8 cellular contexts compared by ENCODE assay signal in genomic region chr6:4774715-4775590, GRCh38. TPM values are rescaled to one million over a fixed set of nuclear protein-coding genes. Genes with fewer than 3 reads are reported as not detected.
DNase-seq lines count a peak whose midpoint lies in the region; ATAC-seq and TF ChIP-seq lines count a peak whose summit lies in the region.

No MANE protein-coding gene starts in this region.

- intact Hi-C loops in esophagus squamous epithelium (cut with DNase I), result loop anchor here (10.0 kb wide), 2 partner anchors 250 to 410 kb away; no protein-coding TSS in a partner anchor

- no peaks in the 10 kb centered on the region for H3K27me3 Mint-ChIP-seq in CD8-positive, alpha-beta memory T cell
- peaks cover 35% of the 10 kb centered on the region for H3K27me3 Mint-ChIP-seq in activated CD8-positive, alpha-beta memory T cell treated with anti-CD3 and anti-CD28 coated beads, Interleukin-2, amount 10 ng/mL, durations not matched to agents 7 days and 5 days
- H3K27me3 Mint-ChIP-seq in nephron progenitor cell (ENCODE audit: low read depth, poor library complexity), result peaks cover 42% of the 10 kb centered on the region

- DNase-seq in CD8-positive, alpha-beta memory T cell, result peak; percentile 9 to 58 (median 25)
- DNase-seq in activated CD8-positive, alpha-beta memory T cell treated with anti-CD3 and anti-CD28 coated beads, Interleukin-2, amount 10 ng/mL, durations not matched to agents 7 days and 5 days, result peak; percentile 40
- DNase-seq in esophagus squamous epithelium (lab: John Stamatoyannopoulos, UW) (no peak), nephron progenitor cell (peak; percentile 21), NCI-H1417 treated with DMSO at 0.1 percent for 48 hours (lab: John Stamatoyannopoulos, UW) (no peak), UCSD-AML1 (lab: John Stamatoyannopoulos, UW; ENCODE audit: unreplicated experiment) (no peak)

- peaks cover 33 to 37% (median 37%) of the 10 kb centered on the region in 3 donors for H3K4me1 Mint-ChIP-seq in CD8-positive, alpha-beta memory T cell
- H3K4me1 Mint-ChIP-seq in activated CD8-positive, alpha-beta memory T cell treated with anti-CD3 and anti-CD28 coated beads, Interleukin-2, amount 10 ng/mL, durations not matched to agents 7 days and 5 days, result peaks cover 27% of the 10 kb centered on the region
- peaks cover 27% of the 10 kb centered on the region for H3K4me1 Mint-ChIP-seq in nephron progenitor cell

- peak overlapping the region; percentile 76 for H3K4me3 ChIP-seq in CD8-positive, alpha-beta memory T cell (ENCODE audit: low read length)
- peak overlapping the region; percentile 98 for H3K4me3 ChIP-seq in HUES6 (ENCODE audit: low read depth, low read length)
- peak overlapping the region; percentile 50 to 90 (median 66) for H3K4me3 ChIP-seq in esophagus squamous epithelium

- H3K9me3 ChIP-seq in CD8-positive, alpha-beta memory T cell (ENCODE audit: low read length), result no peaks in the 10 kb centered on the region
- H3K9me3 ChIP-seq in HUES6 (ENCODE audit: control insufficient read depth, insufficient read depth, low read depth, low read length) (peaks cover 9% of the 10 kb centered on the region; the same call in 1 of the 2 replicates), esophagus squamous epithelium (no peaks in the 10 kb centered on the region)

- CTCF ChIA-PET in CD8-positive, alpha-beta memory T cell (lab: Charles Lee), result interaction anchor here (1.1 kb wide), 1 partner anchor 16 kb away, joined by 3 read pairs; no protein-coding TSS in a partner anchor
- CTCF ChIA-PET in activated CD8-positive, alpha-beta memory T cell treated with anti-CD3 and anti-CD28 coated beads, Interleukin-2, amount 10 ng/mL, durations not matched to agents 7 days and 5 days (lab: Charles Lee), result no interaction called here

- no peak overlapping the region for H3K27ac ChIP-seq in CD8-positive, alpha-beta memory T cell (ENCODE audit: low read depth, low read length)
- H3K27ac ChIP-seq in HUES6 (ENCODE audit: low read depth, low read length) (peak overlapping the region; percentile 0; the same call in 1 of the 2 replicates), esophagus squamous epithelium (peak overlapping the region; percentile 83 to 97 (median 93))

- peaks cover 9% of the 10 kb centered on the region for H3K4me1 ChIP-seq in CD8-positive, alpha-beta memory T cell (ENCODE audit: insufficient read depth, low read length)
- H3K4me1 ChIP-seq in HUES6 (ENCODE audit: control insufficient read depth, insufficient read depth, low read length) (peaks cover 25% of the 10 kb centered on the region), esophagus squamous epithelium (peaks cover 0 to 26% (median 0%) of the 10 kb centered on the region in 3 donors)

- TF ChIP-seq CTCF in esophagus squamous epithelium (IDR thresholded peaks at IDR 0.05), result no peak
- TF ChIP-seq CTCF in nephron progenitor cell (IDR thresholded peaks at IDR 0.05), result no peak

- H3K27me3 ChIP-seq in CD8-positive, alpha-beta memory T cell (ENCODE audit: insufficient read depth, low read length, poor library complexity, severe bottlenecking), result no peaks in the 10 kb centered on the region
- peaks cover 43% of the 10 kb centered on the region for H3K27me3 ChIP-seq in HUES6 (ENCODE audit: control insufficient read depth, insufficient read depth, low read length)
- H3K27me3 ChIP-seq in esophagus squamous epithelium, result no peaks in the 10 kb centered on the region

- ATAC-seq in activated CD8-positive, alpha-beta memory T cell treated with anti-CD3 and anti-CD28 coated beads, Interleukin-2, amount 10 ng/mL, durations not matched to agents 7 days and 5 days, result no peak
- no peak for ATAC-seq in GM21737 (IDR thresholded peaks at IDR 0.05; ENCODE audit: unreplicated experiment)

- peaks cover 0 to 7% (median 2%) of the 10 kb centered on the region in 5 donors for H3K9me3 Mint-ChIP-seq in CD8-positive, alpha-beta memory T cell
- H3K9me3 Mint-ChIP-seq in activated CD8-positive, alpha-beta memory T cell treated with anti-CD3 and anti-CD28 coated beads, Interleukin-2, amount 10 ng/mL, durations not matched to agents 7 days and 5 days (ENCODE audit: low read depth), result peaks cover 2% of the 10 kb centered on the region
- peaks cover 27% of the 10 kb centered on the region for H3K9me3 Mint-ChIP-seq in nephron progenitor cell

- 7 to 8% methylated on average over 26 to 37 of the region's 55 CpGs for WGBS in esophagus squamous epithelium, 2 donors

- H3K27ac Mint-ChIP-seq in CD8-positive, alpha-beta memory T cell, result peak overlapping the region; percentile 71 to 98 (median 91)
- H3K27ac Mint-ChIP-seq in activated CD8-positive, alpha-beta memory T cell treated with anti-CD3 and anti-CD28 coated beads, Interleukin-2, amount 10 ng/mL, durations not matched to agents 7 days and 5 days, result peak overlapping the region; percentile 16
- H3K27ac Mint-ChIP-seq in nephron progenitor cell, result no peak overlapping the region

- no peaks in the 10 kb centered on the region for H3K36me3 ChIP-seq in CD8-positive, alpha-beta memory T cell (ENCODE audit: insufficient read depth, low read length)
- H3K36me3 ChIP-seq in HUES6 (ENCODE audit: control insufficient read depth, insufficient read depth, low read length), result no peaks in the 10 kb centered on the region
- no peaks in the 10 kb centered on the region for H3K36me3 ChIP-seq in esophagus squamous epithelium

- peak overlapping the region; percentile 87 to 96 (median 93) for H3K4me3 Mint-ChIP-seq in CD8-positive, alpha-beta memory T cell
- peak overlapping the region; percentile 64 for H3K4me3 Mint-ChIP-seq in activated CD8-positive, alpha-beta memory T cell treated with anti-CD3 and anti-CD28 coated beads, Interleukin-2, amount 10 ng/mL, durations not matched to agents 7 days and 5 days
- peak overlapping the region; percentile 89 for H3K4me3 Mint-ChIP-seq in nephron progenitor cell

- peaks cover 0 to 7% (median 0%) of the 10 kb centered on the region in 3 donors for H3K36me3 Mint-ChIP-seq in CD8-positive, alpha-beta memory T cell
- peaks cover 12% of the 10 kb centered on the region for H3K36me3 Mint-ChIP-seq in activated CD8-positive, alpha-beta memory T cell treated with anti-CD3 and anti-CD28 coated beads, Interleukin-2, amount 10 ng/mL, durations not matched to agents 7 days and 5 days
- peaks cover 20% of the 10 kb centered on the region for H3K36me3 Mint-ChIP-seq in nephron progenitor cell (ENCODE audit: low read depth)

- H3K9ac ChIP-seq in HUES6 (ENCODE audit: low read length), result peak overlapping the region; percentile 96

- POLR2A ChIA-PET in CD8-positive, alpha-beta memory T cell (lab: Charles Lee), result no interaction called here

- peak in 1 of 4 donors; percentile 34 for TF ChIP-seq POLR2A in esophagus squamous epithelium (IDR thresholded peaks at IDR 0.05)

RNA-seq across cellular contexts. Expression of gene CDYL, which starts 1.3 kb away (rescaled TPM):
- total RNA-seq in CD8-positive, alpha-beta memory T cell, result 10 to 100 TPM; 31.7 to 32.2 TPM
- polyA plus RNA-seq in CD8-positive, alpha-beta memory T cell, result 7.5 TPM
- 10 to 100 TPM; 40.8 to 43.4 TPM for total RNA-seq in activated CD8-positive, alpha-beta memory T cell treated with anti-CD3 and anti-CD28 coated beads, Interleukin-2, amount 10 ng/mL, durations not matched to agents 7 days and 5 days
- total RNA-seq in esophagus squamous epithelium, result 10 to 100 TPM; 15.2 to 43.5 (median 19.6) TPM

Comparison
In these comparisons a context has a peak if more than half of its experiments do, and no peak if none do; other contexts are left out.
1. DNase-seq: peak in CD8-positive, alpha-beta memory T cell (5 of 5), activated CD8-positive, alpha-beta memory T cell treated with anti-CD3 and anti-CD28 coated beads, Interleukin-2, amount 10 ng/mL, durations not matched to agents 7 days and 5 days (single experiment) and nephron progenitor cell (single experiment); none in esophagus squamous epithelium (single experiment), NCI-H1417 treated with DMSO at 0.1 percent for 48 hours (single experiment) and UCSD-AML1 (single experiment).
2. Peak in every context shown above with its lines, with median percentiles within 50 percentile points of each other: H3K4me3 ChIP-seq and H3K4me3 Mint-ChIP-seq.